ENCODE assay signal across 16 cellular contexts in the genomic region with DNA sequence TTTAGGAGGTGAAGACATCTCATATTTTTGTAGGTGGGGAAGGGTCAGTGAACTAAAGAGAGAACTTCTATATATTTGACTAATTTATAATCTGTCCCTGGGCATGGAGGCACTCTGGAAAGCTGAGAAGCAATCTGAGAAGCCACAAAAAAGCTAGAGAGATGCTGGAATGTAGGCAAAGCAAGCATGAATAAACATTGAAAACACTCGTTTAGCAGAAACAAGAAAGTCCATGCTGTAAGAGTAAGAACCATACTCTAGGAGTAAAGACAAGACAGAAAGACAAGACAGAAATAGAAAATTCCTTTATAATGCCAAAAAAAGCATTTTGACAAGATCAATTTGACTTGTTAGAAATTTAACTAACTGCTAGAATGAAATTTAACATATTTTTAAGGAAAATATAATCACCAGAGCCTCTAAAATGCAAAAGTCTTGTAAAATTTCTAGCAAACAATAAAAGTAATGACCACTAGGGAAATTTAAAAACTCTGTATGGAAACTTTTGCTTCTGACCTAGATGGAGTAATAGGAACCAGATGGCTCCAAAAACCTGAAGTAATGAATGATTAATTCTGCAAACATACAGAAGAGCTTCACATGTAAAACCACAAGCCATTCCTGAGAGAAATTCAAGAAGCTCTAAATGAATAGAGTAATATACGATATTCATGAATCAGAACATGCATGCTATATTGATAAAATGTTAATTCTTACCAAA.
A peak's percentile ranks its signal among the peaks of the same experiment; 100 is the strongest.
DNase-seq lines count a peak whose midpoint lies in the region; ATAC-seq, FAIRE-seq and TF ChIP-seq lines count a peak whose summit lies in the region.
"Had no signal": no experiment of that assay in that cellular context is flagged by ENCODE, and none has a peak within 500 bp of the region (broad histone marks: within the 10 kb centered on the region; RNA-seq: fewer than 3 reads in every experiment).

No MANE protein-coding gene starts in this region.

- intact Hi-C loops in mammary epithelial cell (cut with micrococcal nuclease): no loop called here
- intact Hi-C loops in MCF 10A (cut with micrococcal nuclease): no loop called here

- dilution Hi-C loops in mammary epithelial cell (cut with HindIII; ENCODE audit: low sequenced_read_pairs): no loop called here

- H3K27ac ChIP-seq in mammary epithelial cell (ENCODE audit: insufficient read depth, low read depth, low read length): no peak overlapping the region
- H3K27ac ChIP-seq: 22Rv1, skin epidermis, VCaP had no signal

- no peaks in the 10 kb centered on the region for H3K36me3 Mint-ChIP-seq in MCF 10A (ENCODE audit: insufficient read depth, unreplicated experiment)
- H3K36me3 Mint-ChIP-seq in type B pancreatic cell: no peaks in the 10 kb centered on the region

- in situ Hi-C loops in mammary epithelial cell (cut with MboI; ENCODE audit: low sequenced_read_pairs in 2 of 2) (no loop called here), ACHN (cut with HindIII; ENCODE audit: low pct_ligation_motif_present, low pct_unique_long_range_greater_than_20kb, low sequenced_read_pairs) (no loop called here)

- BruUV-seq in mammary epithelial cell (replicated peaks; lab: Mats Ljungman, UMichigan): no TSS peak
- BruUV-seq in MCF 10A (replicated peaks; lab: Mats Ljungman, UMichigan): no TSS peak

- H4K20me1 ChIP-seq in mammary epithelial cell (ENCODE audit: insufficient read depth, low read length): no peaks in the 10 kb centered on the region

- H3K4me1 Mint-ChIP-seq in MCF 10A (ENCODE audit: insufficient read depth, unreplicated experiment) (peaks cover 9% of the 10 kb centered on the region), type B pancreatic cell (ENCODE audit: unreplicated experiment) (peaks cover 4% of the 10 kb centered on the region)

- TF ChIP-seq CTCF in mammary epithelial cell (conservative IDR thresholded peaks at IDR 0.05 in 1 of 2, IDR thresholded peaks at IDR 0.05 in 1 of 2; ENCODE audit: extremely low read depth in 1 of 2, insufficient read depth in 1 of 2, low read depth in 1 of 2, low read length in 2 of 2) (no peak), MCF 10A (IDR thresholded peaks at IDR 0.05; ENCODE audit: unreplicated experiment) (no peak), fibroblast of villous mesenchyme (IDR thresholded peaks at IDR 0.05; ENCODE audit: insufficient read depth, low read depth, low read length) (no peak), type B pancreatic cell (conservative IDR thresholded peaks at IDR 0.05) (peak; percentile 58), omental fat pad (IDR thresholded peaks at IDR 0.05) (no peak)

- no peak overlapping the region for H3K4me3 ChIP-seq in mammary epithelial cell (replicated peaks in 1 of 3; ENCODE audit: insufficient read depth in 1 of 3, low read depth in 2 of 3, low read length in 3 of 3)
- no peak overlapping the region for H3K4me3 ChIP-seq in fibroblast of villous mesenchyme (ENCODE audit: low read depth, low read length)
- H3K4me3 ChIP-seq: skin epidermis had no signal

- H3K27me3 Mint-ChIP-seq in MCF 10A (ENCODE audit: insufficient read depth, unreplicated experiment): no peaks in the 10 kb centered on the region
- H3K27me3 Mint-ChIP-seq in type B pancreatic cell: no peaks in the 10 kb centered on the region

- H3K27ac Mint-ChIP-seq in MCF 10A (ENCODE audit: low read depth, unreplicated experiment) (no peak overlapping the region), type B pancreatic cell (no peak overlapping the region)
- H3K27ac Mint-ChIP-seq: activated naive CD4-positive, alpha-beta T cell treated with anti-CD3 and anti-CD28 coated beads for 36 hours had no signal

- WGBS in mammary epithelial cell (ENCODE audit: low coverage, missing lambda C conversion rate): 68% methylated on average over 2 of the region's 2 CpGs

- H3K27me3 ChIP-seq in mammary epithelial cell (ENCODE audit: insufficient read depth, low read length): no peaks in the 10 kb centered on the region

- no peak overlapping the region for H3K4me2 ChIP-seq in mammary epithelial cell (ENCODE audit: insufficient read depth, low read depth, low read length)

- DNase-seq in mammary epithelial cell: peak; percentile 1
- no peak for DNase-seq in MCF 10A (ENCODE audit: unreplicated experiment)
- DNase-seq in amniotic stem cell (lab: John Stamatoyannopoulos, UW): peak; percentile 83
- peak; percentile 75 for DNase-seq in fibroblast of villous mesenchyme (ENCODE audit: low read depth)
- no peak for DNase-seq in type B pancreatic cell (ENCODE audit: extremely low spot score, unreplicated experiment)
- no peak for DNase-seq in GM12892 (ENCODE audit: insufficient read length)
- no peak for DNase-seq in omental fat pad (ENCODE audit: low spot score)
- DNase-seq in ACHN: no peak
- DNase-seq: activated naive CD4-positive, alpha-beta T cell treated with anti-CD3 and anti-CD28 coated beads for 36 hours; cerebellar nuclear complex; MM.1S; NCI-H2171 treated with DMSO at 0.1 percent for 48 hours had no signal

- CTCF ChIA-PET in mammary epithelial cell (lab: Charles Lee; ENCODE audit: low non-redundant PET) (no interaction called here), MCF 10A (lab: Yijun Ruan, JAX) (no interaction called here)

- no peaks in the 10 kb centered on the region for H3K4me1 ChIP-seq in mammary epithelial cell (ENCODE audit: insufficient read depth, low read length)

- H3K4me3 Mint-ChIP-seq in MCF 10A (ENCODE audit: unreplicated experiment): no peak overlapping the region
- no peak overlapping the region for H3K4me3 Mint-ChIP-seq in type B pancreatic cell
- H3K4me3 Mint-ChIP-seq: activated naive CD4-positive, alpha-beta T cell treated with anti-CD3 and anti-CD28 coated beads for 36 hours had no signal

- no peak overlapping the region for H2AFZ ChIP-seq in mammary epithelial cell (ENCODE audit: low read depth, low read length)

- FAIRE-seq in GM12892 (lab: Jason Lieb, UNC): no peak

- ATAC-seq in omental fat pad (ENCODE audit: low FRiP score): no peak
- ATAC-seq: HCT116 had no signal

- no peaks in the 10 kb centered on the region for H3K36me3 ChIP-seq in mammary epithelial cell (ENCODE audit: insufficient read depth, low read length)

- H3K9me3 Mint-ChIP-seq in MCF 10A (ENCODE audit: unreplicated experiment) (peaks cover under 1% of the 10 kb centered on the region), type B pancreatic cell (no peaks in the 10 kb centered on the region)
- H3K9me3 Mint-ChIP-seq: activated naive CD4-positive, alpha-beta T cell treated with anti-CD3 and anti-CD28 coated beads for 36 hours had no signal

- H3K9me3 ChIP-seq in mammary epithelial cell (replicated peaks; ENCODE audit: insufficient read depth, low read length): no peaks in the 10 kb centered on the region

- no peak for TF ChIP-seq POLR2A in GM12892 (IDR thresholded peaks at IDR 0.05; ENCODE audit: low read depth, low read length)

- POLR2A ChIA-PET in MCF 10A (lab: Yijun Ruan, JAX): no interaction called here

- no peaks in the 10 kb centered on the region for H3K79me2 ChIP-seq in mammary epithelial cell (ENCODE audit: insufficient read depth, low read length)

- no peak overlapping the region for H3K9ac ChIP-seq in mammary epithelial cell (ENCODE audit: insufficient read depth, low read length)

Comparison
In these comparisons a context has a peak if more than half of its experiments do, and no peak if none do; other contexts are left out.
1. DNase-seq: peak in mammary epithelial cell (single experiment), amniotic stem cell (single experiment) and fibroblast of villous mesenchyme (single experiment); none in MCF 10A (single experiment), type B pancreatic cell (single experiment), GM12892 (single experiment), omental fat pad (single experiment) and ACHN (single experiment).